20 cellular contexts compared by ENCODE assay signal in the genomic region with DNA sequence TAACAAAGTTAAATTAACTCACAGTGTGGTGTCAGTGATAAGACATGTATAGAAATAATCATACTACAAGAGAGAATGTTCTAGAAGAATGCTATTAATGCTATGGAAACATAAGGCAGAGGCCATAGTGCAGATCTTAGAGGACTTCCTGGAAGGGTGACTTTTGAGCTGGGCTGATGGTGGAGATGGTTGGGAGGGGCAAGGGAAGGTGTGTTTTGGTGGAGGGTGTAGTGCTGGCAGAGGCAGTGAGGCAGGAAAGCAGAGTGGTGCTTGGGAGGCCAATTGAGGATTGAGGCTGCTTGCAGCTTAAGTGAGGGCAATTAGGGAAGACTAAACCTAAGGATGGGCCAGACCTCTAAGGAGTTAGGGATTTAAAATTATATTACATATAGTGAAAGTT. TPM values are rescaled to one million over a fixed set of nuclear protein-coding genes. Genes with fewer than 3 reads are reported as not detected.
DNase-seq lines count a peak whose midpoint lies in the region; ATAC-seq and TF ChIP-seq lines count a peak whose summit lies in the region.
"Had no signal": no experiment of that assay in that cellular context is flagged by ENCODE, and none has a peak within 500 bp of the region (broad histone marks: within the 10 kb centered on the region; RNA-seq: fewer than 3 reads in every experiment).

No MANE protein-coding gene starts in this region.

- H3K4me3 ChIP-seq in CD8-positive, alpha-beta memory T cell (ENCODE audit: low read length), result no peak overlapping the region
- no peak overlapping the region for H3K4me3 ChIP-seq in left ventricle myocardium inferior
- H3K4me3 ChIP-seq: GM12878, ovary, upper lobe of right lung had no signal

- no peak overlapping the region for H3K27ac ChIP-seq in CD8-positive, alpha-beta memory T cell (ENCODE audit: low read depth, low read length)
- no peak overlapping the region for H3K27ac ChIP-seq in left ventricle myocardium inferior (replicated peaks)
- H3K27ac ChIP-seq: C4-2B, HL-60, ovary, upper lobe of right lung had no signal

- CTCF ChIA-PET in CD8-positive, alpha-beta memory T cell (lab: Charles Lee), result interaction anchor here (1.0 to 10.5 kb wide), 12 partner anchors 16 to 111 kb away, joined by 3 to 288 read pairs (median 6); a partner anchor contains a TSS

- peaks cover 54% of the 10 kb centered on the region for H3K4me1 ChIP-seq in CD8-positive, alpha-beta memory T cell (ENCODE audit: insufficient read depth, low read length)
- H3K4me1 ChIP-seq in left ventricle myocardium inferior, result peaks cover 28% of the 10 kb centered on the region

- H3K9me3 Mint-ChIP-seq in CD14-positive monocyte, result no peaks in the 10 kb centered on the region
- no peaks in the 10 kb centered on the region for H3K9me3 Mint-ChIP-seq in CD8-positive, alpha-beta memory T cell
- no peaks in the 10 kb centered on the region for H3K9me3 Mint-ChIP-seq in T-helper 2 cell treated with Interferon-gamma antibody and Interleukin-4, amounts not matched to agents 5 μg/mL and 100 μg/mL, for 36 hours
- H3K9me3 Mint-ChIP-seq in memory B cell, result no peaks in the 10 kb centered on the region
- H3K9me3 Mint-ChIP-seq: activated CD4-positive, alpha-beta T cell treated with anti-CD3 and anti-CD28 coated beads, Interleukin-2, amount 10 ng/mL, durations not matched to agents 7 days and 5 days; dendritic cell treated with granulocyte-macrophage colony-stimulating factor and Interleukin-4, amounts not matched to agents 40 ng/mL and 50 ng/mL, for 4 days had no signal

- POLR2A ChIA-PET in CD8-positive, alpha-beta memory T cell (lab: Charles Lee), result interaction anchor here (1.8 kb wide), 1 partner anchor 102 kb away, joined by 8 read pairs; no protein-coding TSS in a partner anchor

- H3K36me3 Mint-ChIP-seq in CD14-positive monocyte (peaks cover 0 to 4% of the 10 kb centered on the region in 2 donors), memory B cell (peaks cover 2% of the 10 kb centered on the region)
- H3K36me3 Mint-ChIP-seq in CD8-positive, alpha-beta memory T cell, result no peaks in the 10 kb centered on the region
- no peaks in the 10 kb centered on the region for H3K36me3 Mint-ChIP-seq in T-helper 2 cell treated with Interferon-gamma antibody and Interleukin-4, amounts not matched to agents 5 μg/mL and 100 μg/mL, for 36 hours (ENCODE audit: low read depth)

- H3K4me3 Mint-ChIP-seq in CD14-positive monocyte, result no peak overlapping the region
- no peak overlapping the region for H3K4me3 Mint-ChIP-seq in CD8-positive, alpha-beta memory T cell
- H3K4me3 Mint-ChIP-seq in T-helper 2 cell treated with Interferon-gamma antibody and Interleukin-4, amounts not matched to agents 5 μg/mL and 100 μg/mL, for 36 hours, result no peak overlapping the region
- no peak overlapping the region for H3K4me3 Mint-ChIP-seq in memory B cell
- H3K4me3 Mint-ChIP-seq: activated CD4-positive, alpha-beta T cell treated with anti-CD3 and anti-CD28 coated beads, Interleukin-2, amount 10 ng/mL, durations not matched to agents 7 days and 5 days; dendritic cell treated with granulocyte-macrophage colony-stimulating factor and Interleukin-4, amounts not matched to agents 40 ng/mL and 50 ng/mL, for 4 days had no signal

- H3K27me3 Mint-ChIP-seq in CD14-positive monocyte (ENCODE audit: low read depth in 3 of 3) (peaks cover 0 to 1% (median 0%) of the 10 kb centered on the region in 3 donors), memory B cell (no peaks in the 10 kb centered on the region)
- H3K27me3 Mint-ChIP-seq in CD8-positive, alpha-beta memory T cell, result no peaks in the 10 kb centered on the region
- H3K27me3 Mint-ChIP-seq in T-helper 2 cell treated with Interferon-gamma antibody and Interleukin-4, amounts not matched to agents 5 μg/mL and 100 μg/mL, for 36 hours (ENCODE audit: low read depth), result no peaks in the 10 kb centered on the region
- H3K27me3 Mint-ChIP-seq: activated CD4-positive, alpha-beta T cell treated with anti-CD3 and anti-CD28 coated beads, Interleukin-2, amount 10 ng/mL, durations not matched to agents 7 days and 5 days; dendritic cell treated with granulocyte-macrophage colony-stimulating factor and Interleukin-4, amounts not matched to agents 40 ng/mL and 50 ng/mL, for 4 days had no signal

- H3K36me3 ChIP-seq in CD8-positive, alpha-beta memory T cell (ENCODE audit: insufficient read depth, low read length), result no peaks in the 10 kb centered on the region
- no peaks in the 10 kb centered on the region for H3K36me3 ChIP-seq in left ventricle myocardium inferior
- H3K36me3 ChIP-seq: ovary, upper lobe of right lung had no signal

- no peak for ATAC-seq in memory B cell (ENCODE audit: low read depth)
- no peak for ATAC-seq in GM21367 (IDR thresholded peaks at IDR 0.05; ENCODE audit: unreplicated experiment)
- ATAC-seq: GM12878 had no signal

- no peaks in the 10 kb centered on the region for H3K9me3 ChIP-seq in CD8-positive, alpha-beta memory T cell (ENCODE audit: low read length)
- no peaks in the 10 kb centered on the region for H3K9me3 ChIP-seq in left ventricle myocardium inferior (replicated peaks)
- H3K9me3 ChIP-seq: ovary, upper lobe of right lung had no signal

- DNase-seq in CD14-positive monocyte (ENCODE audit: low spot score) (no peak), memory B cell (ENCODE audit: low spot score in 2 of 2) (no peak), left ventricle myocardium inferior (no peak), NCI-H774 (lab: John Stamatoyannopoulos, UW) (no peak)
- no peak for DNase-seq in CD8-positive, alpha-beta memory T cell
- DNase-seq in T-helper 2 cell treated with Interferon-gamma antibody and Interleukin-4, amounts not matched to agents 5 μg/mL and 100 μg/mL, for 36 hours (ENCODE audit: low spot score), result no peak
- DNase-seq: activated effector memory CD4-positive, alpha-beta T cell treated with anti-CD3 and anti-CD28 coated beads, Interleukin-2, amount 50 U/mL, for 16 hours; GOT3; midbrain; ovary; retina; upper lobe of right lung had no signal

- H3K27me3 ChIP-seq in CD8-positive, alpha-beta memory T cell (ENCODE audit: insufficient read depth, low read length, poor library complexity, severe bottlenecking), result no peaks in the 10 kb centered on the region
- H3K27me3 ChIP-seq in left ventricle myocardium inferior (ENCODE audit: low read depth), result no peaks in the 10 kb centered on the region
- H3K27me3 ChIP-seq: ovary, upper lobe of right lung had no signal

- H3K27ac Mint-ChIP-seq in CD14-positive monocyte, result peak overlapping the region in 4 of 7 donors; percentile 1 to 62 (median 27)
- peak overlapping the region in 7 of 8 donors; percentile 3 to 85 (median 58) for H3K27ac Mint-ChIP-seq in CD8-positive, alpha-beta memory T cell
- peak overlapping the region; percentile 16 for H3K27ac Mint-ChIP-seq in T-helper 2 cell treated with Interferon-gamma antibody and Interleukin-4, amounts not matched to agents 5 μg/mL and 100 μg/mL, for 36 hours
- H3K27ac Mint-ChIP-seq in memory B cell, result peak overlapping the region; percentile 99
- H3K27ac Mint-ChIP-seq: activated CD4-positive, alpha-beta T cell treated with anti-CD3 and anti-CD28 coated beads, Interleukin-2, amount 10 ng/mL, durations not matched to agents 7 days and 5 days had no signal

- intact Hi-C loops in CD14-positive monocyte (cut with micrococcal nuclease), result no loop called here
- intact Hi-C loops in left ventricle myocardium inferior (cut with micrococcal nuclease), result no loop called here

- TF ChIP-seq CTCF in CD14-positive monocyte (IDR thresholded peaks at IDR 0.05), result no peak
- TF ChIP-seq CTCF in left ventricle myocardium inferior (IDR thresholded peaks at IDR 0.05; ENCODE audit: borderline replicate concordance), result no peak

- H3K4me1 Mint-ChIP-seq in CD14-positive monocyte, result peaks cover 75% of the 10 kb centered on the region
- peaks cover 56 to 62% (median 59%) of the 10 kb centered on the region in 3 donors for H3K4me1 Mint-ChIP-seq in CD8-positive, alpha-beta memory T cell
- peaks cover 42% of the 10 kb centered on the region for H3K4me1 Mint-ChIP-seq in T-helper 2 cell treated with Interferon-gamma antibody and Interleukin-4, amounts not matched to agents 5 μg/mL and 100 μg/mL, for 36 hours (ENCODE audit: low read depth)
- peaks cover 69% of the 10 kb centered on the region for H3K4me1 Mint-ChIP-seq in memory B cell

RNA-seq across cellular contexts. Expression of a gene that starts 58.5 kb away (rescaled TPM):
- polyA plus RNA-seq in CD14-positive monocyte, result not detected
- total RNA-seq in CD8-positive, alpha-beta memory T cell, result under 1 TPM; 0.04 TPM
- polyA plus RNA-seq in CD8-positive, alpha-beta memory T cell, result not detected
- 1.8 TPM for total RNA-seq in left ventricle myocardium inferior
- total RNA-seq: activated CD4-positive, alpha-beta T cell treated with anti-CD3 and anti-CD28 coated beads, Interleukin-2, amount 10 ng/mL, durations not matched to agents 7 days and 5 days; GM12878 had no signal
- polyA plus RNA-seq: endothelial cell of umbilical vein, GM12878, neural cell had no signal

Comparison
In these comparisons a context has a peak if more than half of its experiments do, and no peak if none do; other contexts are left out.
1. H3K27ac Mint-ChIP-seq: peak in every context shown above with its lines; median percentile 99 in memory B cell; 58 in CD8-positive, alpha-beta memory T cell; 27 in CD14-positive monocyte; 16 in T-helper 2 cell treated with Interferon-gamma antibody and Interleukin-4, amounts not matched to agents 5 μg/mL and 100 μg/mL, for 36 hours.